Comparison of ENCODE assay signal across 8 cellular contexts in genomic region chrX:77061022-77061421, GRCh38.
"Had no signal": no experiment of that assay in that cellular context is flagged by ENCODE, and none has a peak within 500 bp of the region (broad histone marks: within the 10 kb centered on the region; RNA-seq: fewer than 3 reads in every experiment).

No MANE protein-coding gene starts in this region.

- H3K27ac ChIP-seq: GM23248 had no signal

- H2AFZ ChIP-seq: GM23248 had no signal

- H3K36me3 ChIP-seq: HAP-1 had no signal

- H3K9ac ChIP-seq: GM23248 had no signal

- DNase-seq: GM23248, GOT3, H7, HFFc6, IMR-90 had no signal

- H3K4me1 ChIP-seq: HAP-1 had no signal

- H3K27ac Mint-ChIP-seq: HFFc6 had no signal

- H3K4me3 Mint-ChIP-seq: HFFc6 had no signal

- ATAC-seq: HCT116, K562 had no signal

- H3K4me3 ChIP-seq: GM23248, HAP-1, K562 had no signal

- H3K9me3 Mint-ChIP-seq: HFFc6 had no signal

- H3K9me3 ChIP-seq: HAP-1 had no signal
